Comparison of ENCODE assay signal across 8 cellular contexts in the genomic region with DNA sequence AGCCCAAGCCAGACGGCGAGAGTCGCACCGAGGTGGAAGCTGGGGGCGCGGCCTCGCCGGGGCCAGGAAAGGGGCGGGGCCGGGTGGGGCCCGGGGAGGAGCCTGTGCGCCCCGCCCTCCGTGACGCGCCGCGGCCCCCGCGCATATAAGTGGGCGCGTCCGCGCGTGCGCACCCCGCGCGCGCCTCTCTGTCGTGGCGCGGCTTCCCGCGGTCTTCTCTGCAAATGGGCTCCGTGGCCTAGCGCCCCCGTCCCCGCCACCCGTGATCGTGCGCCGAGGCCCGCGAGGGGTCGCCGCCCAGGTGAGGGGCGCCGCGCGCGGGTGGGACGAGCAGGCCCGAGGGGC. TPM values are rescaled to one million over a fixed set of nuclear protein-coding genes. Genes with fewer than 3 reads are reported as not detected.
DNase-seq lines count a peak whose midpoint lies in the region; ATAC-seq and TF ChIP-seq lines count a peak whose summit lies in the region.

Gene PPDPF (plus strand): TSS at position 172 of the 345 bp plus-strand sequence. CDS start 544 bp downstream, outside the sequence.

- H3K36me3 ChIP-seq in SK-N-MC (ENCODE audit: insufficient read depth, low read length): peaks cover 13% of the 10 kb centered on the region; the same call in 1 of the 2 replicates

- no peak within 1 kb of the TSS; the same call in 1 of the 2 replicates for H3K27ac ChIP-seq in SK-N-MC

- H3K9me3 ChIP-seq in SK-N-MC (ENCODE audit: low read depth, low read length): no peaks in the 10 kb centered on the region; the same call in 1 of the 2 replicates

- H3K9ac ChIP-seq in SK-N-MC (ENCODE audit: insufficient read length): peak within 1 kb of the TSS; percentile 81

- peak within 1 kb of the TSS; percentile 85 for H3K4me3 Mint-ChIP-seq in activated naive CD4-positive, alpha-beta T cell treated with anti-CD3 and anti-CD28 coated beads, Interleukin-2, amount 50 U/mL, for 24 hours

- peaks cover 5% of the 10 kb centered on the region for H3K4me1 Mint-ChIP-seq in activated naive CD4-positive, alpha-beta T cell treated with anti-CD3 and anti-CD28 coated beads, Interleukin-2, amount 50 U/mL, for 24 hours

- H3K27ac Mint-ChIP-seq in activated naive CD4-positive, alpha-beta T cell treated with anti-CD3 and anti-CD28 coated beads, Interleukin-2, amount 50 U/mL, for 24 hours: peak within 1 kb of the TSS; percentile 74

- H3K4me3 ChIP-seq in SK-N-MC: peak within 1 kb of the TSS; percentile 92

- peaks cover 9% of the 10 kb centered on the region for H3K36me3 Mint-ChIP-seq in activated naive CD4-positive, alpha-beta T cell treated with anti-CD3 and anti-CD28 coated beads, Interleukin-2, amount 50 U/mL, for 24 hours

- H3K9me3 Mint-ChIP-seq in activated naive CD4-positive, alpha-beta T cell treated with anti-CD3 and anti-CD28 coated beads, Interleukin-2, amount 50 U/mL, for 24 hours: no peaks in the 10 kb centered on the region

- H3K27me3 Mint-ChIP-seq in activated naive CD4-positive, alpha-beta T cell treated with anti-CD3 and anti-CD28 coated beads, Interleukin-2, amount 50 U/mL, for 24 hours: no peaks in the 10 kb centered on the region

- DNase-seq in DMS153 treated with DMSO at 0.1 percent for 48 hours (lab: John Stamatoyannopoulos, UW; ENCODE audit: unreplicated experiment): peak; percentile 47
- DNase-seq in HuH-7 (ENCODE audit: low spot score): peak; percentile 97
- DNase-seq in SK-N-MC (ENCODE audit: low read depth, low spot score): no peak
- peak; percentile 92 for DNase-seq in glomerular visceral epithelial cell (ENCODE audit: extremely low spot score)
- DNase-seq in omental fat pad (ENCODE audit: low spot score): no peak
- peak; percentile 81 for DNase-seq in superior temporal gyrus (ENCODE audit: extremely low spot score)

- TF ChIP-seq CTCF in omental fat pad (IDR thresholded peaks at IDR 0.05): no peak

- ATAC-seq in GM21423 (IDR thresholded peaks at IDR 0.05; ENCODE audit: unreplicated experiment): peak; percentile 74
- peak; percentile 89 for ATAC-seq in omental fat pad (ENCODE audit: low FRiP score)

RNA-seq across cellular contexts. Expression of gene PPDPF, which starts in this region (rescaled TPM):
- 100 to 1,000 TPM in 1 of 4 donors, 10 to 100 TPM in 3; 22.2 to 108 (median 75.8) TPM for total RNA-seq in omental fat pad

Comparison
In these comparisons a context has a peak if more than half of its experiments do, and no peak if none do; other contexts are left out.
1. DNase-seq: peak in DMS153 treated with DMSO at 0.1 percent for 48 hours (single experiment), HuH-7 (single experiment), glomerular visceral epithelial cell (single experiment) and superior temporal gyrus (single experiment); none in SK-N-MC (single experiment) and omental fat pad (single experiment).